ENCODE assay signal across 17 cellular contexts in the genomic region with DNA sequence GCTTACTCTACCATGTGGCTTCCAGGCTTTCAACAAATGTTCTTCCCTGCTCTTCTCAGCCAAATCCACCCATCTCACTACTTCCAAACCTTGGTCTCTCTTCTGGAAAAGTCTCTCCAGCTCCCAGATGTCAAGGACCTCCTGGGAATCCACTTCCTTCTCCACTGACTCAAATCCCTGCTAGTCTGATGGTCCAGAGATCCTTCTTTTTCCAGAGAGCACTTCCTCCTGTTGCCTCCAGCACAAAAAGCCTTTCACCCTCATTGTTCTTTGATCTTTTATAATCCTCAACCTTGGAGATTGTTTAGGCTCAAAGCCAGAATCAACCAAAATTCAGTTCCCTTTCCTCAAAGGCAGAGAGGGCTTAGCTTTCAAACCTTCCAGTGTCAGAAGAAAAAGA.
DNase-seq lines count a peak whose midpoint lies in the region; ATAC-seq, FAIRE-seq and TF ChIP-seq lines count a peak whose summit lies in the region.
"Had no signal": no experiment of that assay in that cellular context is flagged by ENCODE, and none has a peak within 500 bp of the region (broad histone marks: within the 10 kb centered on the region; RNA-seq: fewer than 3 reads in every experiment).

No MANE protein-coding gene starts in this region.

- H3K4me1 ChIP-seq in HepG2 (ENCODE audit: insufficient read depth, low read length) (peaks cover 16% of the 10 kb centered on the region), right lobe of liver (no peaks in the 10 kb centered on the region), SJCRH30 (no peaks in the 10 kb centered on the region)
- H3K4me1 ChIP-seq: BLaER1, Caco-2 had no signal

- DNase-seq in NCI-H1092 (lab: John Stamatoyannopoulos, UW) (peak; percentile 4), NCI-H1092 treated with DMSO at 0.1 percent for 48 hours (lab: John Stamatoyannopoulos, UW) (no peak), HepG2 (ENCODE audit: low spot score) (peak; percentile 20), right lobe of liver (no peak), left colon (no peak), left cardiac atrium (no peak), NCI-H2227 treated with DMSO at 0.1 percent for 48 hours (lab: John Stamatoyannopoulos, UW) (no peak), SJCRH30 (no peak)
- DNase-seq: 8988T; AML-193; Caco-2; CD8-positive, alpha-beta memory T cell; GM23248 had no signal

- TF ChIP-seq RAD21 in HepG2 (CRISPR knock-in tag; IDR thresholded peaks at IDR 0.05) = no peak

- in situ Hi-C loops in HepG2 (cut with HindIII; ENCODE audit: extremely low pct_ligation_motif_present, low pct_unique_long_range_greater_than_20kb) = no loop called here

- H3K27me3 ChIP-seq in HepG2 (ENCODE audit: control insufficient read depth in 1 of 2, insufficient read depth in 2 of 2, low read length in 2 of 2) (no peaks in the 10 kb centered on the region), right lobe of liver (no peaks in the 10 kb centered on the region), SJCRH30 (peaks cover 23% of the 10 kb centered on the region)
- H3K27me3 ChIP-seq: BLaER1 had no signal

- ATAC-seq in HepG2 (no peak), right lobe of liver (no peak), left colon (peak; percentile 76), left cardiac atrium (no peak)
- ATAC-seq: HCT116 had no signal

- H3K4me2 ChIP-seq in HepG2 (ENCODE audit: low read depth, low read length) = no peak overlapping the region
- H3K4me2 ChIP-seq: BLaER1 had no signal

- no peak for TF ChIP-seq CTCF in HepG2 (CRISPR knock-in tag; IDR thresholded peaks at IDR 0.05)
- no peak for TF ChIP-seq CTCF in right lobe of liver (IDR thresholded peaks at IDR 0.05)

- H2AFZ ChIP-seq in HepG2 (ENCODE audit: low read length) = no peak overlapping the region
- H2AFZ ChIP-seq: GM23248 had no signal

- H3K36me3 ChIP-seq in HepG2 (replicated peaks in 1 of 2; ENCODE audit: control insufficient read depth in 1 of 2, insufficient read depth in 2 of 2, low read length in 2 of 2) = no peaks in the 10 kb centered on the region
- no peaks in the 10 kb centered on the region for H3K36me3 ChIP-seq in right lobe of liver
- no peaks in the 10 kb centered on the region for H3K36me3 ChIP-seq in SJCRH30
- H3K36me3 ChIP-seq: BLaER1 had no signal

- BruUV-seq in HepG2 (replicated peaks; lab: Mats Ljungman, UMichigan) = no TSS peak

- TF ChIP-seq POLR2A in HepG2 (IDR thresholded peaks at IDR 0.05; ENCODE audit: insufficient read depth in 1 of 2, low read depth in 2 of 2, low read length in 2 of 2) (no peak), right lobe of liver (IDR thresholded peaks at IDR 0.05) (no peak)

- H3K9me3 ChIP-seq in HepG2 (ENCODE audit: low read length) (no peaks in the 10 kb centered on the region), right lobe of liver (no peaks in the 10 kb centered on the region), SJCRH30 (replicated peaks) (no peaks in the 10 kb centered on the region)
- H3K9me3 ChIP-seq: BLaER1, Caco-2 had no signal

- no peak for FAIRE-seq in HepG2 (lab: Jason Lieb, UNC)
- FAIRE-seq: GM18507, H54 had no signal

- H4K20me1 ChIP-seq in HepG2 (ENCODE audit: insufficient read depth, low read length) = no peaks in the 10 kb centered on the region
- H4K20me1 ChIP-seq: BLaER1 had no signal

- POLR2A ChIA-PET in HepG2 (lab: Yijun Ruan, JAX) = no interaction called here

- H3K79me2 ChIP-seq in HepG2 (ENCODE audit: insufficient read depth, low read length) = no peaks in the 10 kb centered on the region

- no peak for TF ChIP-seq EP300 in HepG2 (IDR thresholded peaks at IDR 0.05; ENCODE audit: low read depth in 2 of 2, low read length in 2 of 2)
- no peak for TF ChIP-seq EP300 in HepG2 (CRISPR knock-in tag; IDR thresholded peaks at IDR 0.05; ENCODE audit: borderline replicate concordance)

- H3K27ac ChIP-seq in HepG2 (ENCODE audit: extremely low read length, insufficient read depth, low read length) = no peak overlapping the region
- no peak overlapping the region for H3K27ac ChIP-seq in right lobe of liver
- H3K27ac ChIP-seq in SJCRH30 = no peak overlapping the region
- H3K27ac ChIP-seq: BLaER1, GM23248 had no signal

- no peak overlapping the region for H3K9ac ChIP-seq in HepG2 (ENCODE audit: insufficient read depth, low read depth, low read length)
- H3K9ac ChIP-seq: BLaER1, GM23248 had no signal

- intact Hi-C loops in HepG2 (cut with micrococcal nuclease; ENCODE audit: unreplicated experiment) (no loop called here), right lobe of liver (cut with DNase I) (no loop called here), left colon (cut with DNase I, micrococcal nuclease) (no loop called here), left cardiac atrium (cut with DNase I) (no loop called here)

- CTCF ChIA-PET in HepG2 (lab: Yijun Ruan, JAX; ENCODE audit: low intra/inter-chr PET ratio, low total read pairs) = no interaction called here

- H3K4me3 ChIP-seq in HepG2 (replicated peaks in 1 of 3; ENCODE audit: insufficient read depth in 1 of 3, low read depth in 2 of 3, low read length in 3 of 3) = no peak overlapping the region
- H3K4me3 ChIP-seq in right lobe of liver = no peak overlapping the region
- no peak overlapping the region for H3K4me3 ChIP-seq in SJCRH30
- H3K4me3 ChIP-seq: BLaER1, GM23248 had no signal

TF ChIP-seq in HepG2, 621 proteins besides CTCF, POLR2A, EP300 and RAD21:
- TF ChIP-seq ADNP (CRISPR knock-in tag; IDR thresholded peaks at IDR 0.05) (no peak), XBP1 (CRISPR knock-in tag; IDR thresholded peaks at IDR 0.05) (no peak), CBX2 (IDR thresholded peaks at IDR 0.05; ENCODE audit: low read depth, low read length) (no peak), CBX2 (CRISPR knock-in tag; IDR thresholded peaks at IDR 0.05; ENCODE audit: low read depth) (no peak), ZKSCAN5 (CRISPR knock-in tag; IDR thresholded peaks at IDR 0.05) (no peak), ZMYM2 (CRISPR knock-in tag; IDR thresholded peaks at IDR 0.05) (no peak), PLRG1 (conservative IDR thresholded peaks at IDR 0.05) (no peak), ZNF570 (CRISPR knock-in tag; IDR thresholded peaks at IDR 0.05; ENCODE audit: borderline replicate concordance) (no peak), RFXAP (CRISPR knock-in tag; IDR thresholded peaks at IDR 0.05; ENCODE audit: borderline replicate concordance) (no peak), JDP2 (CRISPR knock-in tag; IDR thresholded peaks at IDR 0.05; ENCODE audit: borderline replicate concordance) (no peak), ZNF234 (CRISPR knock-in tag; conservative IDR thresholded peaks at IDR 0.05) (no peak), ZNF282 (IDR thresholded peaks at IDR 0.05; ENCODE audit: partially characterized antibody) (no peak), PCBP1 (IDR thresholded peaks at IDR 0.05; ENCODE audit: borderline replicate concordance, low read depth, low read length) (no peak), ELF4 (CRISPR knock-in tag; IDR thresholded peaks at IDR 0.05; ENCODE audit: borderline replicate concordance) (no peak)
- TF ChIP-seq, protein P1, sequence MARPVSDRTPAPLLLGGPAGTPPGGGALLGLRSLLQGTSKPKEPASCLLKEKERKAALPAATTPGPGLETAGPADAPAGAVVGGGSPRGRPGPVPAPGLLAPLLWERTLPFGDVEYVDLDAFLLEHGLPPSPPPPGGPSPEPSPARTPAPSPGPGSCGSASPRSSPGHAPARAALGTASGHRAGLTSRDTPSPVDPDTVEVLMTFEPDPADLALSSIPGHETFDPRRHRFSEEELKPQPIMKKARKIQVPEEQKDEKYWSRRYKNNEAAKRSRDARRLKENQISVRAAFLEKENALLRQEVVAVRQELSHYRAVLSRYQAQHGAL (CRISPR knock-in tag; IDR thresholded peaks at IDR 0.05; ENCODE audit: not compliant biosample characterization) = no peak
- TF ChIP-seq, protein P2, sequence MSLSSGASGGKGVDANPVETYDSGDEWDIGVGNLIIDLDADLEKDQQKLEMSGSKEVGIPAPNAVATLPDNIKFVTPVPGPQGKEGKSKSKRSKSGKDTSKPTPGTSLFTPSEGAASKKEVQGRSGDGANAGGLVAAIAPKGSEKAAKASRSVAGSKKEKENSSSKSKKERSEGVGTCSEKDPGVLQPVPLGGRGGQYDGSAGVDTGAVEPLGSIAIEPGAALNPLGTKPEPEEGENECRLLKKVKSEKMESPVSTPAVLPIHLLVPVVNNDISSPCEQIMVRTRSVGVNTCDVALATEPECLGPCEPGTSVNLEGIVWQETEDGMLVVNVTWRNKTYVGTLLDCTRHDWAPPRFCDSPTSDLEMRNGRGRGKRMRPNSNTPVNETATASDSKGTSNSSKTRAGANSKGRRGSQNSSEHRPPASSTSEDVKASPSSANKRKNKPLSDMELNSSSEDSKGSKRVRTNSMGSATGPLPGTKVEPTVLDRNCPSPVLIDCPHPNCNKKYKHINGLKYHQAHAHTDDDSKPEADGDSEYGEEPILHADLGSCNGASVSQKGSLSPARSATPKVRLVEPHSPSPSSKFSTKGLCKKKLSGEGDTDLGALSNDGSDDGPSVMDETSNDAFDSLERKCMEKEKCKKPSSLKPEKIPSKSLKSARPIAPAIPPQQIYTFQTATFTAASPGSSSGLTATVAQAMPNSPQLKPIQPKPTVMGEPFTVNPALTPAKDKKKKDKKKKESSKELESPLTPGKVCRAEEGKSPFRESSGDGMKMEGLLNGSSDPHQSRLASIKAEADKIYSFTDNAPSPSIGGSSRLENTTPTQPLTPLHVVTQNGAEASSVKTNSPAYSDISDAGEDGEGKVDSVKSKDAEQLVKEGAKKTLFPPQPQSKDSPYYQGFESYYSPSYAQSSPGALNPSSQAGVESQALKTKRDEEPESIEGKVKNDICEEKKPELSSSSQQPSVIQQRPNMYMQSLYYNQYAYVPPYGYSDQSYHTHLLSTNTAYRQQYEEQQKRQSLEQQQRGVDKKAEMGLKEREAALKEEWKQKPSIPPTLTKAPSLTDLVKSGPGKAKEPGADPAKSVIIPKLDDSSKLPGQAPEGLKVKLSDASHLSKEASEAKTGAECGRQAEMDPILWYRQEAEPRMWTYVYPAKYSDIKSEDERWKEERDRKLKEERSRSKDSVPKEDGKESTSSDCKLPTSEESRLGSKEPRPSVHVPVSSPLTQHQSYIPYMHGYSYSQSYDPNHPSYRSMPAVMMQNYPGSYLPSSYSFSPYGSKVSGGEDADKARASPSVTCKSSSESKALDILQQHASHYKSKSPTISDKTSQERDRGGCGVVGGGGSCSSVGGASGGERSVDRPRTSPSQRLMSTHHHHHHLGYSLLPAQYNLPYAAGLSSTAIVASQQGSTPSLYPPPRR (CRISPR knock-in tag; IDR thresholded peaks at IDR 0.05; ENCODE audit: borderline replicate concordance) = no peak
- TF ChIP-seq, protein P3, sequence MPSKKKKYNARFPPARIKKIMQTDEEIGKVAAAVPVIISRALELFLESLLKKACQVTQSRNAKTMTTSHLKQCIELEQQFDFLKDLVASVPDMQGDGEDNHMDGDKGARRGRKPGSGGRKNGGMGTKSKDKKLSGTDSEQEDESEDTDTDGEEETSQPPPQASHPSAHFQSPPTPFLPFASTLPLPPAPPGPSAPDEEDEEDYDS (CRISPR knock-in tag; IDR thresholded peaks at IDR 0.05) = no peak

Comparison
In these comparisons a context has a peak if more than half of its experiments do, and no peak if none do; other contexts are left out.
1. DNase-seq: peak in NCI-H1092 (single experiment) and HepG2 (single experiment); none in NCI-H1092 treated with DMSO at 0.1 percent for 48 hours (single experiment), right lobe of liver (0 of 3), left colon (0 of 2), left cardiac atrium (single experiment), NCI-H2227 treated with DMSO at 0.1 percent for 48 hours (single experiment) and SJCRH30 (0 of 2).